Comparison of ENCODE assay signal across 8 cellular contexts in the genomic region with DNA sequence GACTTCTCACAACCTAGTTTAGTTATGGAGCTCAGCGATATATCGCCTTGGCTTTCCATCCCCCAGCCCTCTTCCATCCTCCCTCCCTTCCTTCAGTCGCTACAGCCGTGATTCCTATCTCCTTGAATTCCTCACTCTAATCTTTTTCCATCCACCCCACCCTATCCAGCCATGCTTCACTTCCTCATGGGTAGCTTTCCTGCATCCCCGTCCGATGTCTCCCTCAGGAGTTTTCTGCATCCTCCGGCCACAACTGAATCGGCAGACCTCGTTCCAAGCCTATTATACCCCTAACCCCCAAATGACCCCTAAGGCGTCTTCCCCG. TPM values are rescaled to one million over a fixed set of nuclear protein-coding genes. Genes with fewer than 3 reads are reported as not detected.
DNase-seq lines count a peak whose midpoint lies in the region; ATAC-seq and TF ChIP-seq lines count a peak whose summit lies in the region.

No MANE protein-coding gene starts in this region.

- H3K4me1 ChIP-seq in mucosa of descending colon (ENCODE audit: low read depth) = no peaks in the 10 kb centered on the region

- no peaks in the 10 kb centered on the region for H3K9me3 ChIP-seq in mucosa of descending colon

- TF ChIP-seq CTCF in chondrocyte (IDR thresholded peaks at IDR 0.05) (no peak), mucosa of descending colon (IDR thresholded peaks at IDR 0.05) (no peak)

- H3K4me3 ChIP-seq in mucosa of descending colon = peak overlapping the region; percentile 26

- peak overlapping the region; percentile 95 for H3K4me3 Mint-ChIP-seq in chondrocyte (ENCODE audit: unreplicated experiment)

- DNase-seq in KBM-7 = peak; percentile 32
- DNase-seq in chondrocyte (ENCODE audit: low spot score) = no peak
- no peak for DNase-seq in mucosa of descending colon
- DNase-seq in germinal center (ENCODE audit: low spot score) = no peak
- no peak for DNase-seq in AML-193 (lab: John Stamatoyannopoulos, UW)
- DNase-seq in dermis blood vessel endothelial cell = no peak
- no peak for DNase-seq in COLO668 (lab: John Stamatoyannopoulos, UW; ENCODE audit: unreplicated experiment)

- in situ Hi-C loops in KBM-7 (cut with MboI; ENCODE audit: low pct_unique_long_range_greater_than_20kb, low sequenced_read_pairs) = no loop called here

- ATAC-seq in GM18517 (IDR thresholded peaks at IDR 0.05; ENCODE audit: unreplicated experiment) = peak; percentile 5
- ATAC-seq in mucosa of descending colon = peak; percentile 29

- H3K36me3 Mint-ChIP-seq in chondrocyte (ENCODE audit: low read depth) = no peaks in the 10 kb centered on the region

- H3K36me3 ChIP-seq in mucosa of descending colon (ENCODE audit: low read depth) = no peaks in the 10 kb centered on the region

- peaks cover 7% of the 10 kb centered on the region for H3K4me1 Mint-ChIP-seq in chondrocyte (ENCODE audit: low read depth)

- intact Hi-C loops in mucosa of descending colon (cut with DNase I, micrococcal nuclease) = no loop called here

- H3K9me3 Mint-ChIP-seq in chondrocyte (ENCODE audit: low read depth) = no peaks in the 10 kb centered on the region

- no peaks in the 10 kb centered on the region for H3K27me3 Mint-ChIP-seq in chondrocyte (ENCODE audit: low read depth)

- H3K27ac Mint-ChIP-seq in chondrocyte (ENCODE audit: unreplicated experiment) = peak overlapping the region; percentile 93

RNA-seq across cellular contexts. Expression of a gene that starts 0.4 kb away (rescaled TPM):
- total RNA-seq in chondrocyte = 52.9 to 66.6 TPM (median 60.9 TPM) in 3 replicates
- 10 to 100 TPM; 56.4 to 86.6 (median 68.2) TPM for total RNA-seq in mucosa of descending colon
- 71.5 and 85.9 TPM in 2 replicates for total RNA-seq in dermis blood vessel endothelial cell

RNA-seq across cellular contexts. Expression of a gene that starts 28.0 kb away (rescaled TPM):
- total RNA-seq in chondrocyte (7.9 to 9.3 TPM (median 8.2 TPM) in 3 replicates), mucosa of descending colon (10 to 100 TPM; 26.9 to 74.6 (median 53.1) TPM), dermis blood vessel endothelial cell (7.3 and 8.2 TPM in 2 replicates)

RNA-seq across cellular contexts. Expression of a gene that starts 38.9 kb away (rescaled TPM):
- total RNA-seq in chondrocyte = not detected in 3 replicates
- 1 to 10 TPM in 1 of 3 donors, not detected in 2; 2.7 TPM for total RNA-seq in mucosa of descending colon
- total RNA-seq in dermis blood vessel endothelial cell = not detected in 2 replicates

RNA-seq across cellular contexts. Expression of a gene that starts 43.7 kb away (rescaled TPM):
- total RNA-seq in chondrocyte (not detected in 3 replicates), mucosa of descending colon (100 to 1,000 TPM in 1 of 3 donors, 10 to 100 TPM in 2; 27.7 to 104 (median 56.8) TPM), dermis blood vessel endothelial cell (0.51 TPM in 1 of 2 replicates, not detected in the other)

RNA-seq across cellular contexts. Expression of a gene that starts 50.7 kb away (rescaled TPM):
- 32.8 to 39.8 TPM (median 33.4 TPM) in 3 replicates for total RNA-seq in chondrocyte
- 10 to 100 TPM; 34.4 to 55.4 (median 47.8) TPM for total RNA-seq in mucosa of descending colon
- 39.3 and 85.7 TPM in 2 replicates for total RNA-seq in dermis blood vessel endothelial cell
